20 cellular contexts compared by ENCODE assay signal in the genomic region with DNA sequence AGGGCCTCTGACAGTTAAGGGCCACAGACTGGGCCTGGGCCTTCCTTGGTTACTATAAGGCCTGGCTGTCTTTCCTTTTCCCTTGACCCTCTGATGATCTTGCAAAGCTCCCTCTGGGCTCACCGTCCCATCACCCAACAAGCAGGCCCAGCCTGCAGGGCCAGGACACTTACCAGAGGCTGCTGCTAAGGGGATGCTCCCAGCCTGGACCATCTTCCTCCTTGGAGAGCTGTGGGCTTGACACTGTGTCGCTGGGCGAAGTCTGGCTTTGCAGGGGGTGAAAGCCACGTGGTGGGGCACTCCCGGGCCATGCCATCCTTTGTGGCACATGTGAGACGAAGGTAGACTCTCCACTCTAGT.
"Had no signal": no experiment of that assay in that cellular context is flagged by ENCODE, and none has a peak within 500 bp of the region (broad histone marks: within the 10 kb centered on the region; RNA-seq: fewer than 3 reads in every experiment).

No MANE protein-coding gene starts in this region.

- H3K27me3 ChIP-seq: adrenal gland, right atrium auricular region, stomach, uterus had no signal

- DNase-seq: activated CD4-positive, alpha-beta T cell treated with anti-CD3 and anti-CD28 coated beads for 1 hour; activated CD4-positive, alpha-beta T cell treated with anti-CD3 and anti-CD28 coated beads, Interleukin-2, amount 50 U/mL, for 48 hours; activated naive CD4-positive, alpha-beta T cell treated with anti-CD3 and anti-CD28 coated beads, Interleukin-2, amount 10 ng/mL, durations not matched to agents 7 days and 5 days; effector memory CD4-positive, alpha-beta T cell; foreskin fibroblast; hippocampal formation; kidney; left ventricle myocardium inferior; mucosa of descending colon; natural killer cell; nucleus accumbens; stomach; T-helper 1 cell; T1000; uterus had no signal

- ATAC-seq: mucosa of descending colon, natural killer cell had no signal

- H3K4me3 ChIP-seq: adrenal gland, left ventricle myocardium inferior, mucosa of descending colon, right atrium auricular region, stomach, uterus had no signal

- H3K9me3 Mint-ChIP-seq: activated naive CD4-positive, alpha-beta T cell treated with anti-CD3 and anti-CD28 coated beads, Interleukin-2, amount 10 ng/mL, durations not matched to agents 7 days and 5 days; activated T-helper 2 cell treated with anti-CD3 and anti-CD28 coated beads, Interferon-gamma antibody, Interleukin-2, Interleukin-4, amounts not matched to agents 10 μg/mL and 5 μg/mL and 100 μg/mL, durations not matched to agents 14 hours and 24 hours and 36 hours; central memory CD8-positive, alpha-beta T cell; natural killer cell had no signal

- H3K36me3 Mint-ChIP-seq: natural killer cell had no signal

- H3K27ac Mint-ChIP-seq: activated naive CD4-positive, alpha-beta T cell treated with anti-CD3 and anti-CD28 coated beads, Interleukin-2, amount 10 ng/mL, durations not matched to agents 7 days and 5 days; activated T-helper 2 cell treated with anti-CD3 and anti-CD28 coated beads, Interferon-gamma antibody, Interleukin-2, Interleukin-4, amounts not matched to agents 10 μg/mL and 5 μg/mL and 100 μg/mL, durations not matched to agents 14 hours and 24 hours and 36 hours; natural killer cell; progenitor cell of endocrine pancreas had no signal

- H3K27me3 Mint-ChIP-seq: central memory CD8-positive, alpha-beta T cell; progenitor cell of endocrine pancreas had no signal

- H3K9me3 ChIP-seq: adrenal gland, left ventricle myocardium inferior, mucosa of descending colon, right atrium auricular region, stomach, uterus had no signal

- H3K36me3 ChIP-seq: uterus had no signal

- H3K27ac ChIP-seq: adrenal gland, left ventricle myocardium inferior, right atrium auricular region, uterus had no signal

- H3K4me3 Mint-ChIP-seq: activated naive CD4-positive, alpha-beta T cell treated with anti-CD3 and anti-CD28 coated beads, Interleukin-2, amount 10 ng/mL, durations not matched to agents 7 days and 5 days; central memory CD8-positive, alpha-beta T cell; natural killer cell had no signal
